Comparison of ENCODE assay signal across 16 cellular contexts in genomic region chr9:135414293-135414692, GRCh38.
"Had no signal": no experiment of that assay in that cellular context is flagged by ENCODE, and none has a peak within 500 bp of the region (broad histone marks: within the 10 kb centered on the region; RNA-seq: fewer than 3 reads in every experiment).

No MANE protein-coding gene starts in this region.

- H3K27ac Mint-ChIP-seq: activated T-helper 17 cell treated with anti-CD3 and anti-CD28 coated beads, Interleukin-2, amount 50 U/mL, for 72 hours; nephron; stimulated activated naive B cell treated with anti-CD40 and anti-IgM and Interleukin-4, amounts not matched to agents 10 μg/mL and 1 μg/mL and 100 μg/mL, for 72 hours had no signal

- H3K4me1 ChIP-seq: uterus had no signal

- H3K36me3 ChIP-seq: tibial artery, uterus had no signal

- H3K27ac ChIP-seq: tibial artery, uterus had no signal

- ATAC-seq: activated T-helper 17 cell treated with anti-CD3 and anti-CD28 coated beads, Interleukin-2, amount 50 U/mL, for 72 hours; esophagus mucosa; stimulated activated naive B cell treated with anti-CD40 and anti-IgM and Interleukin-4, amounts not matched to agents 10 μg/mL and 1 μg/mL and 100 μg/mL, for 72 hours had no signal

- H3K36me3 Mint-ChIP-seq: stimulated activated naive B cell treated with anti-CD40 and anti-IgM and Interleukin-4, amounts not matched to agents 10 μg/mL and 1 μg/mL and 100 μg/mL, for 72 hours had no signal

- H3K27me3 ChIP-seq: uterus had no signal

- H3K4me1 Mint-ChIP-seq: activated T-helper 17 cell treated with anti-CD3 and anti-CD28 coated beads, Interleukin-2, amount 50 U/mL, for 72 hours; nephron had no signal

- H3K9me3 ChIP-seq: tibial artery, uterus had no signal

- H3K4me3 ChIP-seq: tibial artery, uterus had no signal

- FAIRE-seq: astrocyte, colon had no signal

- H3K4me3 Mint-ChIP-seq: activated T-helper 17 cell treated with anti-CD3 and anti-CD28 coated beads, Interleukin-2, amount 50 U/mL, for 72 hours; nephron; stimulated activated naive B cell treated with anti-CD40 and anti-IgM and Interleukin-4, amounts not matched to agents 10 μg/mL and 1 μg/mL and 100 μg/mL, for 72 hours had no signal

- DNase-seq: activated CD4-positive, alpha-beta T cell treated with anti-CD3 and anti-CD28 coated beads, Interleukin-2, amount 50 U/mL, for 4 hours; activated CD4-positive, CD25-positive, alpha-beta regulatory T cell treated with anti-CD3 and anti-CD28 coated beads, Interleukin-2, amount 50 U/mL, for 72 hours; activated naive CD4-positive, alpha-beta T cell treated with anti-CD3 and anti-CD28 coated beads, Interleukin-2, amount 50 U/mL, for 16 hours; activated T-cell treated with anti-CD3 and anti-CD28 coated beads for 4 hours; hippocampal formation; nucleus accumbens; stimulated activated CD4-positive, alpha-beta T cell treated with anti-CD3 and anti-CD28 coated beads, Interleukin-15, amount 100 ng/mL, for 24 hours; stimulated activated CD4-positive, alpha-beta T cell treated with anti-CD3 and anti-CD28 coated beads, Interleukin-4, amount 100 ng/mL, for 1 hour; stimulated activated naive B cell treated with anti-CD40 and anti-IgM and Interleukin-4, amounts not matched to agents 10 μg/mL and 1 μg/mL and 100 μg/mL, for 72 hours; uterus had no signal

- H3K9me3 Mint-ChIP-seq: activated T-helper 17 cell treated with anti-CD3 and anti-CD28 coated beads, Interleukin-2, amount 50 U/mL, for 72 hours; nephron; stimulated activated naive B cell treated with anti-CD40 and anti-IgM and Interleukin-4, amounts not matched to agents 10 μg/mL and 1 μg/mL and 100 μg/mL, for 72 hours had no signal
